Comparison of ENCODE assay signal across 10 cellular contexts in genomic region chr22:45120931-45121330, GRCh38.
"Had no signal": no experiment of that assay in that cellular context is flagged by ENCODE, and none has a peak within 500 bp of the region (broad histone marks: within the 10 kb centered on the region; RNA-seq: fewer than 3 reads in every experiment).

No MANE protein-coding gene starts in this region.

- H3K4me3 ChIP-seq: upper lobe of left lung had no signal

- ATAC-seq: activated T-cell treated with anti-CD3 and anti-CD28 coated beads, Interleukin-2, amount 50 U/mL, for 4 hours; left ventricle myocardium superior; sciatic nerve; stimulated activated naive CD8-positive, alpha-beta T cell treated with anti-CD3 and anti-CD28 coated beads, Interleukin-15, Interleukin-2, amounts not matched to agents 100 U/mL and 50 U/mL, for 24 hours had no signal

- DNase-seq: activated CD4-positive, alpha-beta memory T cell treated with anti-CD3 and anti-CD28 coated beads for 36 hours; activated gamma-delta T cell treated with Interleukin-2 at 50 U/mL for 16 hours; activated naive CD8-positive, alpha-beta T cell treated with anti-CD3 and anti-CD28 coated beads for 36 hours; activated T-cell treated with anti-CD3 and anti-CD28 coated beads, Interleukin-2, amount 50 U/mL, for 4 hours; anterior cingulate cortex; left ventricle myocardium superior; stimulated activated CD4-positive, alpha-beta T cell treated with anti-CD3 and anti-CD28 coated beads, Interleukin-2, amount 100 ng/mL, for 24 hours; stimulated activated naive CD8-positive, alpha-beta T cell treated with anti-CD3 and anti-CD28 coated beads, Interleukin-15, Interleukin-2, amounts not matched to agents 100 U/mL and 50 U/mL, for 24 hours; upper lobe of left lung had no signal
